16 cellular contexts compared by ENCODE assay signal in the genomic region with DNA sequence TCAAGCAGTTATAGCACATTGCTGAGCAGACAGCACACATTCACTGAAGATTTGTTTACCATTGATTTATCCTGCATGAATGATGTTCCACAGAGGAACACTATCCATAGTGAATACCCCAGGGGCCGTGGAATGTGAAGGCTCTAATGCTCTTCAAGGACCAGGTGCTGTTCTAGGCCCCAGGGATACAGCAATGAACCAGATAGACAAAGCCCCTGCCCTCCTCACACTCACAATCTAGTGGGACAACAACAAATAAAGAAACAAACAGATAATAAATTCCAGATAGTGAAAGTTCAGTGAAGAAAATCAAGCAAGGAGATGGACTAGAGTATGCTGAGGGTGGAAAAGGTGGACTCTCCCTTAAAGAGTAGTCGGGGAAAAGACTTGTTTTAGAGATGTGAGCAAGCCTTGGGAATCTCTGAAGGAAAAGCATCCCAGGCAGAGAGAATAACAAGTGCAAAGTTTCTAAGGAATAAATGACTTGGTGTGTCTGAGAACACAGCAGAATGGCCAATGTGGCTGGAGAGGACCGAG.
DNase-seq lines count a peak whose midpoint lies in the region; ATAC-seq, FAIRE-seq and TF ChIP-seq lines count a peak whose summit lies in the region.
"Had no signal": no experiment of that assay in that cellular context is flagged by ENCODE, and none has a peak within 500 bp of the region (broad histone marks: within the 10 kb centered on the region; RNA-seq: fewer than 3 reads in every experiment).

No MANE protein-coding gene starts in this region.

- no peak overlapping the region for H3K9ac ChIP-seq in HepG2 (ENCODE audit: insufficient read depth, low read depth, low read length)
- peak overlapping the region; percentile 53 for H3K9ac ChIP-seq in skeletal muscle satellite cell (ENCODE audit: low read depth, low read length)

- FAIRE-seq in HepG2 (lab: Jason Lieb, UNC) = no peak
- FAIRE-seq: HTR-8/SVneo, islet of Langerhans had no signal

- WGBS in right lobe of liver (ENCODE audit: insufficient coverage, low coverage, low lambda C conversion rate, missing lambda C conversion rate) = 78% methylated on average over 3 of the region's 3 CpGs
- 0% methylated on average over 3 of the region's 3 CpGs for WGBS in HepG2 (ENCODE audit: low lambda C conversion rate)

- TF ChIP-seq RAD21 in HepG2 (CRISPR knock-in tag; IDR thresholded peaks at IDR 0.05) = no peak

- peak overlapping the region in 2 of 3 donors; percentile 18 to 26 for H3K27ac ChIP-seq in right lobe of liver
- H3K27ac ChIP-seq in HepG2 (ENCODE audit: extremely low read length, insufficient read depth, low read length) = no peak overlapping the region
- peak overlapping the region in 1 of 59 donors; percentile 30 for H3K27ac ChIP-seq in dorsolateral prefrontal cortex
- no peak overlapping the region for H3K27ac ChIP-seq in A673 (ENCODE audit: low read depth, low read length, poor library complexity, severe bottlenecking)
- H3K27ac ChIP-seq: epithelial cell of prostate, SJCRH30 had no signal

- in situ Hi-C loops in HepG2 (cut with HindIII; ENCODE audit: extremely low pct_ligation_motif_present, low pct_unique_long_range_greater_than_20kb) = loop anchor here (10.0 kb wide), 1 partner anchor 192 kb away; no protein-coding TSS in a partner anchor

- H3K9me3 ChIP-seq in right lobe of liver = no peaks in the 10 kb centered on the region
- H3K9me3 ChIP-seq in HepG2 (ENCODE audit: low read length) = no peaks in the 10 kb centered on the region
- H3K9me3 ChIP-seq in skeletal muscle satellite cell (replicated peaks; ENCODE audit: low read length) = no peaks in the 10 kb centered on the region
- H3K9me3 ChIP-seq in A673 (ENCODE audit: low read depth, low read length, poor library complexity, severe bottlenecking) = no peaks in the 10 kb centered on the region
- H3K9me3 ChIP-seq: MG63, SJCRH30, testis had no signal

- no TSS peak for BruUV-seq in HepG2 (replicated peaks; lab: Mats Ljungman, UMichigan)
- BruUV-seq in A673 (replicated peaks; lab: Mats Ljungman, UMichigan) = no TSS peak

- H3K4me1 ChIP-seq in right lobe of liver (no peaks in the 10 kb centered on the region), HepG2 (ENCODE audit: insufficient read depth, low read length) (no peaks in the 10 kb centered on the region), skeletal muscle satellite cell (ENCODE audit: control insufficient read depth, insufficient read depth, low read length) (peaks cover 36% of the 10 kb centered on the region), A673 (ENCODE audit: insufficient read depth, low read length, poor library complexity, severe bottlenecking) (no peaks in the 10 kb centered on the region)
- H3K4me1 ChIP-seq: SJCRH30, testis had no signal

- peak in 2 of 4 donors; percentile 6 to 13 for ATAC-seq in right lobe of liver
- ATAC-seq in HepG2 = no peak
- ATAC-seq in left lobe of liver = peak; percentile 6
- no peak for ATAC-seq in activated CD4-positive, CD25-positive, alpha-beta regulatory T cell treated with anti-CD3 and anti-CD28 coated beads, Interleukin-2, amount 50 U/mL, for 24 hours

- TF ChIP-seq POLR2A in right lobe of liver (IDR thresholded peaks at IDR 0.05) (no peak), HepG2 (IDR thresholded peaks at IDR 0.05; ENCODE audit: insufficient read depth in 1 of 2, low read depth in 2 of 2, low read length in 2 of 2) (no peak)

- intact Hi-C loops in right lobe of liver (cut with DNase I) (no loop called here), HepG2 (cut with micrococcal nuclease; ENCODE audit: unreplicated experiment) (no loop called here), dorsolateral prefrontal cortex (cut with DNase I) (no loop called here), A673 (cut with micrococcal nuclease; ENCODE audit: unreplicated experiment) (loop anchor here (2.0 kb wide), 1 partner anchor 118 kb away; a partner anchor contains a TSS)

- no peak for DNase-seq in right lobe of liver
- DNase-seq in HepG2 (ENCODE audit: low spot score) = no peak
- no peak for DNase-seq in left lobe of liver (ENCODE audit: low spot score)
- DNase-seq in dorsolateral prefrontal cortex = no peak
- no peak for DNase-seq in A673 (ENCODE audit: low spot score)
- no peak for DNase-seq in NCI-H345 (lab: John Stamatoyannopoulos, UW)
- DNase-seq: anterior cingulate cortex, posterior cingulate gyrus had no signal

- no peaks in the 10 kb centered on the region for H3K79me2 ChIP-seq in HepG2 (ENCODE audit: insufficient read depth, low read length)

- POLR2A ChIA-PET in HepG2 (lab: Yijun Ruan, JAX) (no interaction called here), A673 (lab: Charles Lee; ENCODE audit: low non-redundant PET) (interaction anchor here (0.6 kb wide), 1 partner anchor 10 kb away, joined by 9 read pairs; no protein-coding TSS in a partner anchor)

- CTCF ChIA-PET in HepG2 (lab: Yijun Ruan, JAX; ENCODE audit: low intra/inter-chr PET ratio, low total read pairs) = interaction anchor here (0.8 to 2.2 kb wide), 2 partner anchors 194 to 366 kb away, joined by 3 to 6 read pairs; no protein-coding TSS in a partner anchor
- CTCF ChIA-PET in A673 (lab: Charles Lee) = interaction anchor here (0.6 to 1.9 kb wide), 6 partner anchors 36 to 401 kb away, joined by 3 to 27 read pairs (median 7); no protein-coding TSS in a partner anchor

- no peak overlapping the region for H3K4me3 ChIP-seq in right lobe of liver
- no peak overlapping the region for H3K4me3 ChIP-seq in HepG2 (replicated peaks in 1 of 3; ENCODE audit: insufficient read depth in 1 of 3, low read depth in 2 of 3, low read length in 3 of 3)
- H3K4me3 ChIP-seq in skeletal muscle satellite cell (ENCODE audit: low read length) = no peak overlapping the region
- H3K4me3 ChIP-seq in dorsolateral prefrontal cortex = no peak overlapping the region
- H3K4me3 ChIP-seq in A673 (ENCODE audit: low read depth, low read length, poor library complexity, severe bottlenecking) = no peak overlapping the region
- H3K4me3 ChIP-seq: MG63, SJCRH30, testis had no signal

- H4K20me1 ChIP-seq in HepG2 (ENCODE audit: insufficient read depth, low read length) = no peaks in the 10 kb centered on the region

- no peaks in the 10 kb centered on the region for H3K36me3 ChIP-seq in right lobe of liver
- H3K36me3 ChIP-seq in HepG2 (replicated peaks in 1 of 2; ENCODE audit: control insufficient read depth in 1 of 2, insufficient read depth in 2 of 2, low read length in 2 of 2) = no peaks in the 10 kb centered on the region
- H3K36me3 ChIP-seq in skeletal muscle satellite cell (ENCODE audit: insufficient read depth, low read length) = no peaks in the 10 kb centered on the region
- H3K36me3 ChIP-seq in A673 (ENCODE audit: insufficient read depth, low read length, poor library complexity, severe bottlenecking) = no peaks in the 10 kb centered on the region
- H3K36me3 ChIP-seq: MG63, SJCRH30 had no signal

- TF ChIP-seq EP300 in HepG2 (IDR thresholded peaks at IDR 0.05; ENCODE audit: low read depth in 2 of 2, low read length in 2 of 2) = no peak
- TF ChIP-seq EP300 in HepG2 (CRISPR knock-in tag; IDR thresholded peaks at IDR 0.05; ENCODE audit: borderline replicate concordance) = no peak

- H3K4me2 ChIP-seq in HepG2 (ENCODE audit: low read depth, low read length) (no peak overlapping the region), skeletal muscle satellite cell (ENCODE audit: low read length) (peak overlapping the region; percentile 33)

- no peak overlapping the region for H2AFZ ChIP-seq in HepG2 (ENCODE audit: low read length)

- TF ChIP-seq CTCF in right lobe of liver (IDR thresholded peaks at IDR 0.05) (no peak), HepG2 (CRISPR knock-in tag; IDR thresholded peaks at IDR 0.05) (no peak), dorsolateral prefrontal cortex (IDR thresholded peaks at IDR 0.05 in 54 of 56, conservative IDR thresholded peaks at IDR 0.05 in 2 of 56; ENCODE audit: low read depth in 1 of 56, partially characterized antibody in 56 of 56) (no peak), A673 (conservative IDR thresholded peaks at IDR 0.05; ENCODE audit: low read depth, low read length) (no peak)

- no peaks in the 10 kb centered on the region for H3K27me3 ChIP-seq in right lobe of liver
- no peaks in the 10 kb centered on the region for H3K27me3 ChIP-seq in HepG2 (ENCODE audit: control insufficient read depth in 1 of 2, insufficient read depth in 2 of 2, low read length in 2 of 2)
- no peaks in the 10 kb centered on the region for H3K27me3 ChIP-seq in skeletal muscle satellite cell (ENCODE audit: control insufficient read depth, insufficient read depth, low read length)
- H3K27me3 ChIP-seq in dorsolateral prefrontal cortex = peaks cover 0 to 6% (median 0%) of the 10 kb centered on the region in 45 donors
- no peaks in the 10 kb centered on the region for H3K27me3 ChIP-seq in A673 (replicated peaks; ENCODE audit: insufficient read depth, low read depth, low read length, poor library complexity)
- H3K27me3 ChIP-seq: MG63, SJCRH30, testis had no signal

TF ChIP-seq in HepG2, 621 proteins besides CTCF, POLR2A, EP300 and RAD21:
- TF ChIP-seq NR2C2 (CRISPR knock-in tag; IDR thresholded peaks at IDR 0.05; ENCODE audit: borderline replicate concordance) (no peak), ZNF33A (CRISPR knock-in tag; IDR thresholded peaks at IDR 0.05; ENCODE audit: borderline replicate concordance) (no peak), ZNF260 (CRISPR knock-in tag; IDR thresholded peaks at IDR 0.05; ENCODE audit: borderline replicate concordance, low read depth) (no peak), ZNF230 (CRISPR knock-in tag; IDR thresholded peaks at IDR 0.05) (no peak), ZNF782 (CRISPR knock-in tag; IDR thresholded peaks at IDR 0.05; ENCODE audit: borderline replicate concordance) (no peak)
- TF ChIP-seq, protein P1, sequence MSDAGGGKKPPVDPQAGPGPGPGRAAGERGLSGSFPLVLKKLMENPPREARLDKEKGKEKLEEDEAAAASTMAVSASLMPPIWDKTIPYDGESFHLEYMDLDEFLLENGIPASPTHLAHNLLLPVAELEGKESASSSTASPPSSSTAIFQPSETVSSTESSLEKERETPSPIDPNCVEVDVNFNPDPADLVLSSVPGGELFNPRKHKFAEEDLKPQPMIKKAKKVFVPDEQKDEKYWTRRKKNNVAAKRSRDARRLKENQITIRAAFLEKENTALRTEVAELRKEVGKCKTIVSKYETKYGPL (CRISPR knock-in tag; IDR thresholded peaks at IDR 0.05) = no peak

Comparison
In these comparisons a context has a peak if more than half of its experiments do, and no peak if none do; other contexts are left out.
1. H3K27ac ChIP-seq: peak in right lobe of liver (2 of 3); none in HepG2 (single experiment) and A673 (single experiment).